Comparison of ENCODE assay signal across 34 cellular contexts in genomic region chr4:82569727-82570126, GRCh38. TPM values are rescaled to one million over a fixed set of nuclear protein-coding genes. Genes with fewer than 3 reads are reported as not detected.
"Had no signal": no experiment of that assay in that cellular context is flagged by ENCODE, and none has a peak within 500 bp of the region (broad histone marks: within the 10 kb centered on the region; RNA-seq: fewer than 3 reads in every experiment).

No MANE protein-coding gene starts in this region.

- H3K36me3 Mint-ChIP-seq: activated CD8-positive, alpha-beta memory T cell treated with anti-CD3 and anti-CD28 coated beads, Interleukin-2, amount 10 ng/mL, durations not matched to agents 7 days and 5 days; activated naive CD4-positive, alpha-beta T cell treated with anti-CD3 and anti-CD28 coated beads, Interleukin-2, amount 10 ng/mL, durations not matched to agents 7 days and 5 days; activated naive CD4-positive, alpha-beta T cell treated with anti-CD3 and anti-CD28 coated beads, Interleukin-2, amount 50 U/mL, for 24 hours; activated naive CD8-positive, alpha-beta T cell; activated naive CD8-positive, alpha-beta T cell treated with anti-CD3 and anti-CD28 coated beads, Interleukin-2, amount 10 ng/mL, durations not matched to agents 7 days and 5 days had no signal

- H3K27me3 ChIP-seq: body of pancreas, brain microvascular endothelial cell, breast epithelium had no signal

- H3K36me3 ChIP-seq: brain microvascular endothelial cell, breast epithelium had no signal

- H3K4me1 Mint-ChIP-seq: activated CD4-positive, alpha-beta memory T cell treated with anti-CD3 and anti-CD28 coated beads, Interleukin-2, amount 10 ng/mL, durations not matched to agents 7 days and 5 days; activated CD4-positive, alpha-beta T cell treated with anti-CD3 and anti-CD28 coated beads for 36 hours; activated CD4-positive, alpha-beta T cell treated with anti-CD3 and anti-CD28 coated beads, Interleukin-2, amount 10 ng/mL, durations not matched to agents 7 days and 5 days; activated CD8-positive, alpha-beta memory T cell treated with anti-CD3 and anti-CD28 coated beads, Interleukin-2, amount 10 ng/mL, durations not matched to agents 7 days and 5 days; activated naive CD4-positive, alpha-beta T cell treated with anti-CD3 and anti-CD28 coated beads, Interleukin-2, amount 10 ng/mL, durations not matched to agents 7 days and 5 days; activated naive CD4-positive, alpha-beta T cell treated with anti-CD3 and anti-CD28 coated beads, Interleukin-2, amount 50 U/mL, for 24 hours; activated naive CD8-positive, alpha-beta T cell treated with anti-CD3 and anti-CD28 coated beads, Interleukin-2, amount 10 ng/mL, durations not matched to agents 7 days and 5 days; activated naive CD8-positive, alpha-beta T cell treated with anti-CD3 and anti-CD28 coated beads, Interleukin-2, amount 50 U/mL, for 24 hours had no signal

- H3K27ac ChIP-seq: body of pancreas, brain microvascular endothelial cell, breast epithelium, VCaP had no signal

- H3K4me1 ChIP-seq: body of pancreas, breast epithelium had no signal

- H3K27ac Mint-ChIP-seq: activated CD4-positive, alpha-beta memory T cell treated with anti-CD3 and anti-CD28 coated beads, Interleukin-2, amount 10 ng/mL, durations not matched to agents 7 days and 5 days; activated CD4-positive, alpha-beta T cell treated with anti-CD3 and anti-CD28 coated beads for 36 hours; activated CD4-positive, alpha-beta T cell treated with anti-CD3 and anti-CD28 coated beads, Interleukin-2, amount 10 ng/mL, durations not matched to agents 7 days and 5 days; activated CD8-positive, alpha-beta memory T cell treated with anti-CD3 and anti-CD28 coated beads, Interleukin-2, amount 10 ng/mL, durations not matched to agents 7 days and 5 days; activated CD8-positive, alpha-beta T cell treated with anti-CD3 and anti-CD28 coated beads, Interleukin-2, amount 10 ng/mL, durations not matched to agents 7 days and 5 days; activated naive CD4-positive, alpha-beta T cell treated with anti-CD3 and anti-CD28 coated beads, Interleukin-2, amount 10 ng/mL, durations not matched to agents 7 days and 5 days; activated naive CD4-positive, alpha-beta T cell treated with anti-CD3 and anti-CD28 coated beads, Interleukin-2, amount 50 U/mL, for 24 hours; activated naive CD8-positive, alpha-beta T cell; activated naive CD8-positive, alpha-beta T cell treated with anti-CD3 and anti-CD28 coated beads, Interleukin-2, amount 10 ng/mL, durations not matched to agents 7 days and 5 days; activated naive CD8-positive, alpha-beta T cell treated with anti-CD3 and anti-CD28 coated beads, Interleukin-2, amount 50 U/mL, for 24 hours; activated T-cell treated with anti-CD3 and anti-CD28 coated beads, Interleukin-2, amount 50 U/mL, for 24 hours; activated T-helper 2 cell treated with anti-CD3 and anti-CD28 coated beads, Interferon-gamma antibody, Interleukin-2, Interleukin-4, amounts not matched to agents 10 μg/mL and 5 μg/mL and 100 μg/mL, durations not matched to agents 14 hours and 24 hours and 36 hours; T-helper 1 cell treated with Interleukin-12 subunit alpha and Interleukin-12 subunit beta and Interleukin-4 antibody, amounts not matched to agents 30 μg/mL and 1 μg/mL, for 36 hours; T-helper 2 cell treated with Interferon-gamma antibody and Interleukin-4, amounts not matched to agents 5 μg/mL and 100 μg/mL, for 36 hours had no signal

- DNase-seq: activated CD4-positive, alpha-beta memory T cell treated with anti-CD3 and anti-CD28 coated beads, Interleukin-2, amount 10 ng/mL, durations not matched to agents 7 days and 5 days; activated CD4-positive, alpha-beta T cell treated with anti-CD3 and anti-CD28 coated beads for 1 hour; activated CD4-positive, alpha-beta T cell treated with anti-CD3 and anti-CD28 coated beads for 36 hours; activated CD4-positive, alpha-beta T cell treated with anti-CD3 and anti-CD28 coated beads for 48 hours; activated CD4-positive, alpha-beta T cell treated with anti-CD3 and anti-CD28 coated beads, Interleukin-2, amount 10 ng/mL, durations not matched to agents 7 days and 5 days; activated CD4-positive, alpha-beta T cell treated with anti-CD3 and anti-CD28 coated beads, Interleukin-2, amount 50 U/mL, for 48 hours; activated CD4-positive, CD25-positive, alpha-beta regulatory T cell; activated CD8-positive, alpha-beta memory T cell treated with anti-CD3 and anti-CD28 coated beads for 24 hours; activated CD8-positive, alpha-beta memory T cell treated with anti-CD3 and anti-CD28 coated beads, Interleukin-2, amount 10 ng/mL, durations not matched to agents 7 days and 5 days; activated CD8-positive, alpha-beta memory T cell treated with anti-CD3 and anti-CD28 coated beads, Interleukin-2, amount 50 U/mL, for 48 hours; activated CD8-positive, alpha-beta T cell treated with anti-CD3 and anti-CD28 coated beads, Interleukin-2, amount 10 ng/mL, durations not matched to agents 7 days and 5 days; activated effector memory CD4-positive, alpha-beta T cell treated with Interleukin-2 at 50 U/mL for 16 hours; activated gamma-delta T cell; activated naive CD4-positive, alpha-beta T cell treated with anti-CD3 and anti-CD28 coated beads, Interleukin-2, amount 10 ng/mL, durations not matched to agents 7 days and 5 days; activated naive CD4-positive, alpha-beta T cell treated with Interleukin-2 at 50 U/mL for 16 hours; activated naive CD8-positive, alpha-beta T cell treated with anti-CD3 and anti-CD28 coated beads, Interleukin-2, amount 10 ng/mL, durations not matched to agents 7 days and 5 days; activated naive CD8-positive, alpha-beta T cell treated with anti-CD3 and anti-CD28 coated beads, Interleukin-2, amount 50 U/mL, for 24 hours; activated T-cell treated with anti-CD3 and anti-CD28 coated beads, Interleukin-2, amount 50 U/mL, for 24 hours; activated T-cell treated with anti-CD3 and anti-CD28 coated beads, Interleukin-2, amount 50 U/mL, for 48 hours; aorta; body of pancreas; brain microvascular endothelial cell; central memory CD4-positive, alpha-beta T cell; T-helper 1 cell; T-helper 2 cell; T-helper 9 cell had no signal

- H3K4me3 Mint-ChIP-seq: activated CD4-positive, alpha-beta memory T cell treated with anti-CD3 and anti-CD28 coated beads, Interleukin-2, amount 10 ng/mL, durations not matched to agents 7 days and 5 days; activated CD4-positive, alpha-beta T cell treated with anti-CD3 and anti-CD28 coated beads for 36 hours; activated CD4-positive, alpha-beta T cell treated with anti-CD3 and anti-CD28 coated beads, Interleukin-2, amount 10 ng/mL, durations not matched to agents 7 days and 5 days; activated CD8-positive, alpha-beta memory T cell treated with anti-CD3 and anti-CD28 coated beads, Interleukin-2, amount 10 ng/mL, durations not matched to agents 7 days and 5 days; activated CD8-positive, alpha-beta T cell treated with anti-CD3 and anti-CD28 coated beads, Interleukin-2, amount 10 ng/mL, durations not matched to agents 7 days and 5 days; activated naive CD4-positive, alpha-beta T cell treated with anti-CD3 and anti-CD28 coated beads, Interleukin-2, amount 10 ng/mL, durations not matched to agents 7 days and 5 days; activated naive CD4-positive, alpha-beta T cell treated with anti-CD3 and anti-CD28 coated beads, Interleukin-2, amount 50 U/mL, for 24 hours; activated naive CD8-positive, alpha-beta T cell; activated naive CD8-positive, alpha-beta T cell treated with anti-CD3 and anti-CD28 coated beads, Interleukin-2, amount 10 ng/mL, durations not matched to agents 7 days and 5 days; activated naive CD8-positive, alpha-beta T cell treated with anti-CD3 and anti-CD28 coated beads, Interleukin-2, amount 50 U/mL, for 24 hours; activated T-cell treated with anti-CD3 and anti-CD28 coated beads, Interleukin-2, amount 50 U/mL, for 24 hours; T-helper 1 cell treated with Interleukin-12 subunit alpha and Interleukin-12 subunit beta and Interleukin-4 antibody, amounts not matched to agents 30 μg/mL and 1 μg/mL, for 36 hours; T-helper 2 cell treated with Interferon-gamma antibody and Interleukin-4, amounts not matched to agents 5 μg/mL and 100 μg/mL, for 36 hours had no signal

- H3K9me3 Mint-ChIP-seq: activated CD4-positive, alpha-beta memory T cell treated with anti-CD3 and anti-CD28 coated beads, Interleukin-2, amount 10 ng/mL, durations not matched to agents 7 days and 5 days; activated CD4-positive, alpha-beta T cell treated with anti-CD3 and anti-CD28 coated beads, Interleukin-2, amount 10 ng/mL, durations not matched to agents 7 days and 5 days; activated naive CD4-positive, alpha-beta T cell treated with anti-CD3 and anti-CD28 coated beads, Interleukin-2, amount 10 ng/mL, durations not matched to agents 7 days and 5 days; activated naive CD4-positive, alpha-beta T cell treated with anti-CD3 and anti-CD28 coated beads, Interleukin-2, amount 50 U/mL, for 24 hours; activated naive CD8-positive, alpha-beta T cell treated with anti-CD3 and anti-CD28 coated beads, Interleukin-2, amount 10 ng/mL, durations not matched to agents 7 days and 5 days; activated naive CD8-positive, alpha-beta T cell treated with anti-CD3 and anti-CD28 coated beads, Interleukin-2, amount 50 U/mL, for 24 hours; activated T-cell treated with anti-CD3 and anti-CD28 coated beads, Interleukin-2, amount 50 U/mL, for 24 hours; activated T-helper 2 cell treated with anti-CD3 and anti-CD28 coated beads, Interferon-gamma antibody, Interleukin-2, Interleukin-4, amounts not matched to agents 10 μg/mL and 5 μg/mL and 100 μg/mL, durations not matched to agents 14 hours and 24 hours and 36 hours; T-helper 1 cell treated with Interleukin-12 subunit alpha and Interleukin-12 subunit beta and Interleukin-4 antibody, amounts not matched to agents 30 μg/mL and 1 μg/mL, for 36 hours; T-helper 2 cell treated with Interferon-gamma antibody and Interleukin-4, amounts not matched to agents 5 μg/mL and 100 μg/mL, for 36 hours had no signal

- ATAC-seq: activated CD4-positive, alpha-beta T cell treated with anti-CD3 and anti-CD28 coated beads for 36 hours; activated CD4-positive, CD25-positive, alpha-beta regulatory T cell treated with anti-CD3 and anti-CD28 coated beads, Interleukin-2, amount 50 U/mL, for 24 hours; activated CD8-positive, alpha-beta memory T cell treated with anti-CD3 and anti-CD28 coated beads, Interleukin-2, amount 10 ng/mL, durations not matched to agents 7 days and 5 days; activated CD8-positive, alpha-beta T cell treated with anti-CD3 and anti-CD28 coated beads, Interleukin-2, amount 10 ng/mL, durations not matched to agents 7 days and 5 days; activated naive CD8-positive, alpha-beta T cell treated with anti-CD3 and anti-CD28 coated beads, Interleukin-2, amount 50 U/mL, for 24 hours; body of pancreas had no signal

- H3K4me3 ChIP-seq: body of pancreas, breast epithelium had no signal

RNA-seq across cellular contexts. Expression of gene TMEM150C, which starts 7.9 kb away (rescaled TPM):
- total RNA-seq: activated CD4-positive, alpha-beta memory T cell treated with anti-CD3 and anti-CD28 coated beads, Interleukin-2, amount 10 ng/mL, durations not matched to agents 7 days and 5 days; activated CD4-positive, alpha-beta T cell treated with anti-CD3 and anti-CD28 coated beads for 36 hours; activated CD4-positive, alpha-beta T cell treated with anti-CD3 and anti-CD28 coated beads, Interleukin-2, amount 10 ng/mL, durations not matched to agents 7 days and 5 days; activated CD8-positive, alpha-beta memory T cell treated with anti-CD3 and anti-CD28 coated beads, Interleukin-2, amount 10 ng/mL, durations not matched to agents 7 days and 5 days; activated CD8-positive, alpha-beta T cell treated with anti-CD3 and anti-CD28 coated beads, Interleukin-2, amount 10 ng/mL, durations not matched to agents 7 days and 5 days; activated naive CD8-positive, alpha-beta T cell treated with anti-CD3 and anti-CD28 coated beads, Interleukin-2, amount 10 ng/mL, durations not matched to agents 7 days and 5 days; activated T-helper 2 cell treated with anti-CD3 and anti-CD28 coated beads, Interferon-gamma antibody, Interleukin-2, Interleukin-4, amounts not matched to agents 10 μg/mL and 5 μg/mL and 100 μg/mL, durations not matched to agents 14 hours and 24 hours and 36 hours had no signal
